ENCODE assay signal across 8 cellular contexts in the genomic region with DNA sequence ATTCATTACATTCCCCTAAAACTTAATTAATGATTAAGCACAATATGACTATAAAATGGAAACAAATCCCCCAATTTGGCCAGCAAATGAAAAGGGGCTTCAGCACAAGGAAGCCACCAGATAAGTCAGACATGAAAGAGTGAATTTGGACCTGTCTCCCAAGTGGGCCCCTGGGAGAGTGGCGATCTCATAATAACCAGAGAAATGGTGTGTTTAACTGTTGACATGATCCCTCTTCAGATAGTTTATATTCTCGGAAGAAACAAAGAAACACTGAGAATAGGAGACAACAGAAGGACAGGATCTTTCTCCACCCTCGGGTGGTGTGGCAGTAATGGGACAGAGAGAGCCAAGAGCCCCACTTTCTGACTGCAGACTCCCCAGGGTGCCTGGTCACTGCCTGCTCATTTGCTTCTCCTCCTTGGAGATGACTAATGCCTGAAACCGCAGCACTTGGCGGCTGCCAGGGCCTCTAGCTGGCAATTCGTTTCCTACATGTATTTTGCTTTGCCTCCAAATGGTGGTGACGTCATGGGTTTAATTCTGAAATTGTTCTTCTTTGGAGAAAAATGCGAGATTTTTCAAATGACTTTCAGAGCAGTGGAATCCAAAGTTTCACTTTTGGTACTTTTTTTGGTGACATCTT. TPM values are rescaled to one million over a fixed set of nuclear protein-coding genes. Genes with fewer than 3 reads are reported as not detected.
DNase-seq lines count a peak whose midpoint lies in the region; TF ChIP-seq lines count a peak whose summit lies in the region.
"Had no signal": no experiment of that assay in that cellular context is flagged by ENCODE, and none has a peak within 500 bp of the region (broad histone marks: within the 10 kb centered on the region; RNA-seq: fewer than 3 reads in every experiment).

No MANE protein-coding gene starts in this region.

- H2AFZ ChIP-seq in GM23248: no peak overlapping the region

- WGBS in GM23248 (ENCODE audit: low coverage in 1 of 2, low lambda C conversion rate in 2 of 2, missing lambda C conversion rate in 2 of 2), 2 experiments: 0 to 1% methylated on average over 8 of the region's 8 CpGs
- WGBS in suprapubic skin: 17% methylated on average over 8 of the region's 8 CpGs

- H3K36me3 ChIP-seq in GM23248 (ENCODE audit: low read depth) (no peaks in the 10 kb centered on the region), brain microvascular endothelial cell (replicated peaks) (no peaks in the 10 kb centered on the region), suprapubic skin (no peaks in the 10 kb centered on the region)

- H3K9me3 ChIP-seq in GM23248 (ENCODE audit: low read depth) (no peaks in the 10 kb centered on the region), suprapubic skin (no peaks in the 10 kb centered on the region)

- H3K9me3 Mint-ChIP-seq in osteocyte (ENCODE audit: unreplicated experiment): no peaks in the 10 kb centered on the region

- H3K4me1 Mint-ChIP-seq in osteocyte (ENCODE audit: unreplicated experiment): peaks cover 18% of the 10 kb centered on the region

- H3K36me3 Mint-ChIP-seq in osteocyte (ENCODE audit: unreplicated experiment): no peaks in the 10 kb centered on the region

- peaks cover 16% of the 10 kb centered on the region; the same call in 1 of the 2 replicates for H3F3A ChIP-seq in GM23248 (ENCODE audit: insufficient read depth)

- no peak overlapping the region for H3K27ac Mint-ChIP-seq in osteocyte (ENCODE audit: unreplicated experiment)

- TF ChIP-seq CTCF in brain microvascular endothelial cell (IDR thresholded peaks at IDR 0.05; ENCODE audit: low read depth, low read length, missing control alignments) (peak; percentile 18), osteocyte (IDR thresholded peaks at IDR 0.05) (no peak), suprapubic skin (IDR thresholded peaks at IDR 0.05) (no peak)

- DNase-seq in GM23248 (peak; percentile 97), NCI-H2107 (lab: John Stamatoyannopoulos, UW) (peak; percentile 62), brain microvascular endothelial cell (peak; percentile 94), osteocyte (ENCODE audit: extremely low spot score, unreplicated experiment) (peak; percentile 88), amygdala (lab: John Stamatoyannopoulos, UW) (no peak), suprapubic skin (ENCODE audit: low spot score in 2 of 2) (no peak)
- DNase-seq in activated CD8-positive, alpha-beta memory T cell treated with anti-CD3 and anti-CD28 coated beads, Interleukin-2, amount 50 U/mL, for 4 hours: no peak

- peaks cover 7% of the 10 kb centered on the region for H3K27me3 Mint-ChIP-seq in osteocyte (ENCODE audit: unreplicated experiment)

- no peak overlapping the region for H3K9ac ChIP-seq in GM23248

- no peak for TF ChIP-seq EP300 in suprapubic skin (IDR thresholded peaks at IDR 0.05)

- no peak overlapping the region for H3K4me3 Mint-ChIP-seq in osteocyte (ENCODE audit: unreplicated experiment)

- H3K27me3 ChIP-seq in GM23248 (replicated peaks; ENCODE audit: insufficient read depth): no peaks in the 10 kb centered on the region
- no peaks in the 10 kb centered on the region for H3K27me3 ChIP-seq in brain microvascular endothelial cell (replicated peaks)
- peaks cover 4% of the 10 kb centered on the region for H3K27me3 ChIP-seq in suprapubic skin

- no peaks in the 10 kb centered on the region for H4K20me1 ChIP-seq in GM23248 (ENCODE audit: insufficient read depth)

- H3K27ac ChIP-seq in GM23248 (peak overlapping the region; percentile 22; the same call in 1 of the 2 replicates), brain microvascular endothelial cell (no peak overlapping the region), suprapubic skin (no peak overlapping the region)

- no peaks in the 10 kb centered on the region for H3K79me2 ChIP-seq in GM23248 (ENCODE audit: insufficient read depth)

- H3K9me2 ChIP-seq in GM23248 (ENCODE audit: insufficient read depth): no peaks in the 10 kb centered on the region

- H3K4me3 ChIP-seq in GM23248 (peak overlapping the region; percentile 35), brain microvascular endothelial cell (ENCODE audit: low read depth, low read length) (no peak overlapping the region), suprapubic skin (no peak overlapping the region)
- H3K4me3 ChIP-seq: skin epidermis had no signal

- H3K4me1 ChIP-seq in GM23248 (ENCODE audit: insufficient read depth): peaks cover 16% of the 10 kb centered on the region
- peaks cover 6% of the 10 kb centered on the region for H3K4me1 ChIP-seq in suprapubic skin

- no peak for TF ChIP-seq POLR2A in suprapubic skin (IDR thresholded peaks at IDR 0.05)

- in situ Hi-C loops in GM23248 (cut with MboI): no loop called here
- in situ Hi-C loops in brain microvascular endothelial cell (cut with HindIII; ENCODE audit: low pct_ligation_motif_present, low sequenced_read_pairs): no loop called here

- H3K4me2 ChIP-seq in GM23248 (ENCODE audit: unreplicated experiment): peak overlapping the region; percentile 57

RNA-seq across cellular contexts. Expression of a gene that starts 46.4 kb away (rescaled TPM):
- total RNA-seq in GM23248 (2014; rRNA removed; shearing (Covaris generic)): not detected in 2 replicates
- not detected in 2 replicates for polyA plus RNA-seq in GM23248 (2016; fragmentation: Nextera tagmentation; extraction: Ambion mirVana)
- total RNA-seq in osteocyte (not detected in 2 replicates), suprapubic skin (not detected)

Comparison
In these comparisons a context has a peak if more than half of its experiments do, and no peak if none do; other contexts are left out.
1. DNase-seq: peak in GM23248 (single experiment), NCI-H2107 (single experiment), brain microvascular endothelial cell (single experiment) and osteocyte (single experiment); none in activated CD8-positive, alpha-beta memory T cell treated with anti-CD3 and anti-CD28 coated beads, Interleukin-2, amount 50 U/mL, for 4 hours (single experiment), amygdala (0 of 56) and suprapubic skin (0 of 2).